Comparison of ENCODE assay signal across 9 cellular contexts in the genomic region with DNA sequence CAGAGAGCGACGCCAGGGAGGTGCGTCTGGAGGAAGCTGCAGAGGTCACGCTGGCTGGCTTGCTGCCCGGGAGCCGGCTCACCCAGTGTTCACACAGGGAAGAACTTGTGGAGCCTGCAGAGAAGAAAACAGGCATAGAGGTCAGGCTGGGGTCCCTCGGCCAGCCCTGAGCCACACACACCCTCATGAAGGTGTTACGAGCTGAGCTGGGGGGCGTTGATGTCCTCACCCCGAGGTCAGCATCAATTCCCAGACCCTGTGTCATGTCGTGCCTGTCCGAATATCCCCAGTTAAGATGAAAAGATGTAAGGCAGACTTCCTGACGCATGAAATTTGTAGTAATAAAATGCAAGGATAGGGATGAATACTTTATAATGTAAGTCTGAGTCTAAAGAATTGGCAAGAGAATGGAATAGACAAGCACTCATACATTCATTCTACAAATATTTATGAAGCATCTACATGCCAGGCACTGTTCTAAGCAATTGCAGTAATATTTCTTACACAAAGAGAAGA.
DNase-seq lines count a peak whose midpoint lies in the region; ATAC-seq, FAIRE-seq and TF ChIP-seq lines count a peak whose summit lies in the region.
"Had no signal": no experiment of that assay in that cellular context is flagged by ENCODE, and none has a peak within 500 bp of the region (broad histone marks: within the 10 kb centered on the region; RNA-seq: fewer than 3 reads in every experiment).

No MANE protein-coding gene starts in this region.

- peak overlapping the region; percentile 92 for H3K27ac ChIP-seq in GM23248
- H3K27ac ChIP-seq in colonic mucosa = peak overlapping the region; percentile 17
- H3K27ac ChIP-seq in HepG2 (ENCODE audit: extremely low read length, insufficient read depth, low read length) = no peak overlapping the region
- peak overlapping the region in 2 of 5 donors; percentile 57 to 59 for H3K27ac ChIP-seq in stomach

- POLR2A ChIA-PET in HepG2 (lab: Yijun Ruan, JAX) = no interaction called here

- BruUV-seq in HepG2 (replicated peaks; lab: Mats Ljungman, UMichigan) = no TSS peak

- H3K9ac ChIP-seq in GM23248 = peak overlapping the region; percentile 76
- H3K9ac ChIP-seq in colonic mucosa (ENCODE audit: low read depth in 2 of 2, low read length in 2 of 2) = no peak overlapping the region
- no peak overlapping the region for H3K9ac ChIP-seq in HepG2 (ENCODE audit: insufficient read depth, low read depth, low read length)

- no peaks in the 10 kb centered on the region for H3K9me2 ChIP-seq in GM23248 (ENCODE audit: insufficient read depth)

- no peak for TF ChIP-seq RAD21 in HepG2 (CRISPR knock-in tag; IDR thresholded peaks at IDR 0.05)

- TF ChIP-seq CTCF in colonic mucosa (IDR thresholded peaks at IDR 0.05) = no peak
- no peak for TF ChIP-seq CTCF in HepG2 (CRISPR knock-in tag; IDR thresholded peaks at IDR 0.05)
- no peak for TF ChIP-seq CTCF in stomach (IDR thresholded peaks at IDR 0.05)

- H2AFZ ChIP-seq in GM23248 = 0 out of 2 replicates have a peak overlapping the region, but pooled peaks have one; percentile 2
- H2AFZ ChIP-seq in HepG2 (ENCODE audit: low read length) = no peak overlapping the region

- H3F3A ChIP-seq in GM23248 (ENCODE audit: insufficient read depth) = peaks cover 37% of the 10 kb centered on the region

- H3K4me2 ChIP-seq in GM23248 (ENCODE audit: unreplicated experiment) (peak overlapping the region; percentile 64), HepG2 (ENCODE audit: low read depth, low read length) (no peak overlapping the region)

- FAIRE-seq in HepG2 (lab: Jason Lieb, UNC) = no peak
- FAIRE-seq: RCC 7860 had no signal

- peaks cover 30% of the 10 kb centered on the region for H3K4me1 ChIP-seq in GM23248 (ENCODE audit: insufficient read depth)
- no peaks in the 10 kb centered on the region for H3K4me1 ChIP-seq in colonic mucosa
- no peaks in the 10 kb centered on the region for H3K4me1 ChIP-seq in HepG2 (ENCODE audit: insufficient read depth, low read length)
- peaks cover 0 to 17% (median 10%) of the 10 kb centered on the region in 4 donors for H3K4me1 ChIP-seq in stomach

- H3K79me2 ChIP-seq in GM23248 (ENCODE audit: insufficient read depth) (no peaks in the 10 kb centered on the region), HepG2 (ENCODE audit: insufficient read depth, low read length) (no peaks in the 10 kb centered on the region)

- TF ChIP-seq POLR2A in HepG2 (IDR thresholded peaks at IDR 0.05; ENCODE audit: insufficient read depth in 1 of 2, low read depth in 2 of 2, low read length in 2 of 2) = no peak
- no peak for TF ChIP-seq POLR2A in stomach (IDR thresholded peaks at IDR 0.05)
- no peak for TF ChIP-seq POLR2A in GM18505 (IDR thresholded peaks at IDR 0.05; ENCODE audit: borderline replicate concordance, extremely low read depth, insufficient read depth, insufficient read length)

- no peak for ATAC-seq in HepG2
- no peak for ATAC-seq in GM18505 (IDR thresholded peaks at IDR 0.05; ENCODE audit: unreplicated experiment)
- no peak for ATAC-seq in HG02938 (IDR thresholded peaks at IDR 0.05; ENCODE audit: unreplicated experiment)

- peak; percentile 90 for DNase-seq in GM23248
- peak; percentile 83 for DNase-seq in colonic mucosa
- no peak for DNase-seq in HepG2 (ENCODE audit: low spot score)
- DNase-seq in stomach = peak; percentile 80
- DNase-seq in inferior parietal cortex (ENCODE audit: extremely low spot score) = no peak
- no peak for DNase-seq in OCI-M2 (lab: John Stamatoyannopoulos, UW; ENCODE audit: unreplicated experiment)

- H3K36me3 ChIP-seq in GM23248 (ENCODE audit: low read depth) (peaks cover 7% of the 10 kb centered on the region), colonic mucosa (no peaks in the 10 kb centered on the region), HepG2 (replicated peaks in 1 of 2; ENCODE audit: control insufficient read depth in 1 of 2, insufficient read depth in 2 of 2, low read length in 2 of 2) (peaks cover 49 to 95% of the 10 kb centered on the region in 2 experiments), stomach (peaks cover 24 to 91% (median 75%) of the 10 kb centered on the region in 4 donors)

- H3K4me3 ChIP-seq in GM23248 = peak overlapping the region; percentile 40
- H3K4me3 ChIP-seq in colonic mucosa = no peak overlapping the region
- H3K4me3 ChIP-seq in HepG2 (replicated peaks in 1 of 3; ENCODE audit: insufficient read depth in 1 of 3, low read depth in 2 of 3, low read length in 3 of 3) = no peak overlapping the region
- H3K4me3 ChIP-seq in stomach = no peak overlapping the region

- TF ChIP-seq EP300 in HepG2 (IDR thresholded peaks at IDR 0.05; ENCODE audit: low read depth in 2 of 2, low read length in 2 of 2) (no peak), HepG2 (CRISPR knock-in tag; IDR thresholded peaks at IDR 0.05; ENCODE audit: borderline replicate concordance) (no peak), stomach (IDR thresholded peaks at IDR 0.05) (no peak)

- 20 to 33% methylated on average over 13 of the region's 13 CpGs for WGBS in GM23248 (ENCODE audit: low coverage in 1 of 2, low lambda C conversion rate in 2 of 2, missing lambda C conversion rate in 2 of 2), 2 experiments
- 99% methylated on average over 13 of the region's 13 CpGs for WGBS in HepG2 (ENCODE audit: low lambda C conversion rate)
- 43 to 55% (median 50%) methylated on average over 11 to 13 of the region's 13 CpGs for WGBS in stomach, 5 donors

- H4K20me1 ChIP-seq in GM23248 (ENCODE audit: insufficient read depth) (no peaks in the 10 kb centered on the region), HepG2 (ENCODE audit: insufficient read depth, low read length) (no peaks in the 10 kb centered on the region; the same call in 1 of the 2 replicates)

- intact Hi-C loops in colonic mucosa (cut with DNase I) = no loop called here
- intact Hi-C loops in HepG2 (cut with micrococcal nuclease; ENCODE audit: unreplicated experiment) = no loop called here
- intact Hi-C loops in stomach (cut with DNase I; ENCODE audit: low total_unique reads) = no loop called here

- in situ Hi-C loops in GM23248 (cut with MboI) (no loop called here), HepG2 (cut with HindIII; ENCODE audit: extremely low pct_ligation_motif_present, low pct_unique_long_range_greater_than_20kb) (no loop called here)

- H3K27me3 ChIP-seq in GM23248 (replicated peaks; ENCODE audit: insufficient read depth) = no peaks in the 10 kb centered on the region
- no peaks in the 10 kb centered on the region for H3K27me3 ChIP-seq in colonic mucosa
- no peaks in the 10 kb centered on the region for H3K27me3 ChIP-seq in HepG2 (ENCODE audit: control insufficient read depth in 1 of 2, insufficient read depth in 2 of 2, low read length in 2 of 2)
- H3K27me3 ChIP-seq in stomach = no peaks in the 10 kb centered on the region

- CTCF ChIA-PET in HepG2 (lab: Yijun Ruan, JAX; ENCODE audit: low intra/inter-chr PET ratio, low total read pairs) = no interaction called here

- H3K9me3 ChIP-seq in GM23248 (ENCODE audit: low read depth) (no peaks in the 10 kb centered on the region), colonic mucosa (no peaks in the 10 kb centered on the region), HepG2 (ENCODE audit: low read length) (no peaks in the 10 kb centered on the region), stomach (no peaks in the 10 kb centered on the region)

TF ChIP-seq in HepG2, 621 proteins besides CTCF, POLR2A, EP300 and RAD21:
- TF ChIP-seq JARID2 (CRISPR knock-in tag; IDR thresholded peaks at IDR 0.05; ENCODE audit: insufficient replicate concordance) = no peak
- TF ChIP-seq NPAS2 (CRISPR knock-in tag; IDR thresholded peaks at IDR 0.05; ENCODE audit: borderline replicate concordance) = 0 out of 2 replicates have a peak, but pooled peaks have one; percentile 6
- TF ChIP-seq, protein P1, sequence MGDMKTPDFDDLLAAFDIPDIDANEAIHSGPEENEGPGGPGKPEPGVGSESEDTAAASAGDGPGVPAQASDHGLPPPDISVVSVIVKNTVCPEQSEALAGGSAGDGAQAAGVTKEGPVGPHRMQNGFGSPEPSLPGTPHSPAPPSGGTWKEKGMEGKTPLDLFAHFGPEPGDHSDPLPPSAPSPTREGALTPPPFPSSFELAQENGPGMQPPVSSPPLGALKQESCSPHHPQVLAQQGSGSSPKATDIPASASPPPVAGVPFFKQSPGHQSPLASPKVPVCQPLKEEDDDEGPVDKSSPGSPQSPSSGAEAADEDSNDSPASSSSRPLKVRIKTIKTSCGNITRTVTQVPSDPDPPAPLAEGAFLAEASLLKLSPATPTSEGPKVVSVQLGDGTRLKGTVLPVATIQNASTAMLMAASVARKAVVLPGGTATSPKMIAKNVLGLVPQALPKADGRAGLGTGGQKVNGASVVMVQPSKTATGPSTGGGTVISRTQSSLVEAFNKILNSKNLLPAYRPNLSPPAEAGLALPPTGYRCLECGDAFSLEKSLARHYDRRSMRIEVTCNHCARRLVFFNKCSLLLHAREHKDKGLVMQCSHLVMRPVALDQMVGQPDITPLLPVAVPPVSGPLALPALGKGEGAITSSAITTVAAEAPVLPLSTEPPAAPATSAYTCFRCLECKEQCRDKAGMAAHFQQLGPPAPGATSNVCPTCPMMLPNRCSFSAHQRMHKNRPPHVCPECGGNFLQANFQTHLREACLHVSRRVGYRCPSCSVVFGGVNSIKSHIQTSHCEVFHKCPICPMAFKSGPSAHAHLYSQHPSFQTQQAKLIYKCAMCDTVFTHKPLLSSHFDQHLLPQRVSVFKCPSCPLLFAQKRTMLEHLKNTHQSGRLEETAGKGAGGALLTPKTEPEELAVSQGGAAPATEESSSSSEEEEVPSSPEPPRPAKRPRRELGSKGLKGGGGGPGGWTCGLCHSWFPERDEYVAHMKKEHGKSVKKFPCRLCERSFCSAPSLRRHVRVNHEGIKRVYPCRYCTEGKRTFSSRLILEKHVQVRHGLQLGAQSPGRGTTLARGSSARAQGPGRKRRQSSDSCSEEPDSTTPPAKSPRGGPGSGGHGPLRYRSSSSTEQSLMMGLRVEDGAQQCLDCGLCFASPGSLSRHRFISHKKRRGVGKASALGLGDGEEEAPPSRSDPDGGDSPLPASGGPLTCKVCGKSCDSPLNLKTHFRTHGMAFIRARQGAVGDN (CRISPR knock-in tag; IDR thresholded peaks at IDR 0.05) = peak; percentile 15; the same call in 1 of the 2 replicates
- peak; percentile 60 for TF ChIP-seq RBM22 (optimal IDR thresholded peaks at IDR 0.05; ENCODE audit: low read length)

Comparison
In these comparisons a context has a peak if more than half of its experiments do, and no peak if none do; other contexts are left out.
1. DNase-seq: peak in GM23248 (single experiment), colonic mucosa (single experiment) and stomach (single experiment); none in HepG2 (single experiment), inferior parietal cortex (single experiment) and OCI-M2 (single experiment).